Comparison of ENCODE assay signal across 24 cellular contexts in the genomic region with DNA sequence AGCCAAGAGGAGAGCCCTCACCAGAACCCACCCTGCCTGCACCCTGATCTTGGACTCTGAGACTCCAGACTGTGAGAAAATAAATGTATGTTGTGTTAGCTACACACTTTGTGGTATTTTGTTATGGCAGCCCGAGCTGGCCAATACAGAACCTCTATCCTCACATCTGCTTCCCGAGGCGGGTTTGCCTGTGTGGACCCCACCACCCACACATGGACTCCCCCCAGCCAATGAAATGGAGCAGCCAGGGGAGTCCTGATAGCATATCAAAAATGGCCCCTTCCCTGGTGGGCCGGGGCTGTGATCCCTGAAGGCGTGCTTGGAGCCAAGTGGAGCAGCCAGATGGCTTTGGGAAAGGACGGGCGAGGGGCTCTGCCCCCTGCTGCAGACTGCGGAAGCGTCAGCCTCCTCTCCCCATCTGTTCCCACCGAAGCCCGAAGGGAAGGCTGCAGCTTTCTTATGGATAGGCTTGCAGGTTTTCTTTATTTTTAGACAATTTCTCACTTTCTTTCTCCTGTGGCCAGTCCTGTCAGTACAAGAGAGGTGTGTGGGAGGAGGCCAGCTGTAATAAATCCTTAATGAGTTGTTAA. TPM values are rescaled to one million over a fixed set of nuclear protein-coding genes. Genes with fewer than 3 reads are reported as not detected.
DNase-seq lines count a peak whose midpoint lies in the region; TF ChIP-seq lines count a peak whose summit lies in the region.
"Had no signal": no experiment of that assay in that cellular context is flagged by ENCODE, and none has a peak within 500 bp of the region (broad histone marks: within the 10 kb centered on the region; RNA-seq: fewer than 3 reads in every experiment).

No MANE protein-coding gene starts in this region.

- no peak for TF ChIP-seq POLR2A in stomach (IDR thresholded peaks at IDR 0.05)
- no peak for TF ChIP-seq POLR2A in vagina (IDR thresholded peaks at IDR 0.05)

- H3K36me3 ChIP-seq in stomach (no peaks in the 10 kb centered on the region), vagina (no peaks in the 10 kb centered on the region)
- H3K36me3 ChIP-seq: Peyer's patch had no signal

- H3K27me3 ChIP-seq in stomach (peaks cover 0 to 12% (median 0%) of the 10 kb centered on the region in 3 donors), vagina (no peaks in the 10 kb centered on the region)
- H3K27me3 ChIP-seq: Peyer's patch had no signal

- H3K27me3 Mint-ChIP-seq in glutamatergic neuron (ENCODE audit: unreplicated experiment) (peaks cover 11% of the 10 kb centered on the region), nephron progenitor cell (ENCODE audit: low read depth, poor library complexity) (peaks cover 13% of the 10 kb centered on the region)

- H3K4me1 Mint-ChIP-seq in glutamatergic neuron (ENCODE audit: low read depth, unreplicated experiment), result peaks cover 18% of the 10 kb centered on the region
- H3K4me1 Mint-ChIP-seq in nephron progenitor cell, result peaks cover 40% of the 10 kb centered on the region

- no peak for TF ChIP-seq EP300 in stomach (IDR thresholded peaks at IDR 0.05)

- DNase-seq in DMS 273 treated with DMSO at 0.1 percent for 48 hours (lab: John Stamatoyannopoulos, UW) (peak; percentile 57), NCI-H2171 treated with DMSO at 0.1 percent for 48 hours (lab: John Stamatoyannopoulos, UW) (peak; percentile 76), glutamatergic neuron (peak; percentile 44), nephron progenitor cell (peak; percentile 20), NCI-H1105 (lab: John Stamatoyannopoulos, UW) (no peak), stomach (no peak), T-helper 9 cell (no peak), vagina (ENCODE audit: extremely low spot score in 2 of 2) (no peak)
- DNase-seq: AML-193; C1 segment of cervical spinal cord; CD8-positive, alpha-beta T cell; GDM1; IMR-90; NCI-H1092 treated with DMSO at 0.1 percent for 48 hours; NCI-H146; NCI-H2081 treated with DMSO at 0.1 percent for 48 hours; NCI-H510A; NCI-H774; Peyer's patch had no signal

- H3K27ac ChIP-seq in stomach, result no peak overlapping the region
- H3K27ac ChIP-seq in vagina, result no peak overlapping the region
- H3K27ac ChIP-seq: KMS-11, Peyer's patch had no signal

- peaks cover 7% of the 10 kb centered on the region for H3K36me3 Mint-ChIP-seq in glutamatergic neuron (ENCODE audit: unreplicated experiment)
- no peaks in the 10 kb centered on the region for H3K36me3 Mint-ChIP-seq in nephron progenitor cell (ENCODE audit: low read depth)
- H3K36me3 Mint-ChIP-seq: CD8-positive, alpha-beta T cell had no signal

- WGBS in stomach, 5 donors, result 56 to 75% (median 67%) methylated on average over 11 of the region's 11 CpGs

- intact Hi-C loops in stomach (cut with DNase I; ENCODE audit: low total_unique reads), result no loop called here
- intact Hi-C loops in vagina (cut with DNase I), result no loop called here

- H3K4me1 ChIP-seq in stomach (no peaks in the 10 kb centered on the region), vagina (no peaks in the 10 kb centered on the region)
- H3K4me1 ChIP-seq: Peyer's patch had no signal

- H3K4me3 Mint-ChIP-seq in glutamatergic neuron (ENCODE audit: unreplicated experiment), result no peak overlapping the region
- no peak overlapping the region for H3K4me3 Mint-ChIP-seq in nephron progenitor cell
- H3K4me3 Mint-ChIP-seq: CD8-positive, alpha-beta T cell had no signal

- H3K9me3 ChIP-seq in stomach, result peaks cover 0 to 7% (median 0%) of the 10 kb centered on the region in 4 donors
- H3K9me3 ChIP-seq in vagina, result no peaks in the 10 kb centered on the region
- H3K9me3 ChIP-seq: Peyer's patch had no signal

- no peak overlapping the region for H3K4me3 ChIP-seq in stomach
- no peak overlapping the region for H3K4me3 ChIP-seq in vagina
- H3K4me3 ChIP-seq: Peyer's patch had no signal

- no peak for TF ChIP-seq CTCF in glutamatergic neuron (IDR thresholded peaks at IDR 0.05; ENCODE audit: partially characterized antibody, unreplicated experiment)
- no peak for TF ChIP-seq CTCF in nephron progenitor cell (IDR thresholded peaks at IDR 0.05)
- TF ChIP-seq CTCF in stomach (IDR thresholded peaks at IDR 0.05), result no peak
- no peak for TF ChIP-seq CTCF in vagina (IDR thresholded peaks at IDR 0.05)

- H3K27ac Mint-ChIP-seq in glutamatergic neuron (ENCODE audit: unreplicated experiment), result peak overlapping the region; percentile 89
- peak overlapping the region; percentile 81 for H3K27ac Mint-ChIP-seq in nephron progenitor cell
- H3K27ac Mint-ChIP-seq: CD8-positive, alpha-beta T cell had no signal

- H3K9me3 Mint-ChIP-seq in glutamatergic neuron (ENCODE audit: unreplicated experiment) (peaks cover 20% of the 10 kb centered on the region), nephron progenitor cell (peaks cover 21% of the 10 kb centered on the region)

RNA-seq across cellular contexts. Expression of a gene that starts 34.4 kb away (rescaled TPM):
- total RNA-seq in glutamatergic neuron (ENCODE audit: unreplicated experiment), result not detected
- total RNA-seq in stomach, result not detected
- not detected for polyA plus RNA-seq in stomach
- total RNA-seq in vagina, result not detected
- total RNA-seq: A172; CD8-positive, alpha-beta T cell; H4; IMR-90; OCI-LY7; Peyer's patch had no signal
- polyA plus RNA-seq: AG04450, IMR-90 had no signal

Comparison
In these comparisons a context has a peak if more than half of its experiments do, and no peak if none do; other contexts are left out.
1. DNase-seq: peak in DMS 273 treated with DMSO at 0.1 percent for 48 hours (single experiment), NCI-H2171 treated with DMSO at 0.1 percent for 48 hours (single experiment), glutamatergic neuron (single experiment) and nephron progenitor cell (single experiment); none in NCI-H1105 (single experiment), stomach (single experiment), T-helper 9 cell (single experiment) and vagina (0 of 2).